Comparison of ENCODE assay signal across 9 cellular contexts in genomic region chr2:20509766-20510490, GRCh38.
A peak's percentile ranks its signal among the peaks of the same experiment; 100 is the strongest.
DNase-seq lines count a peak whose midpoint lies in the region; ATAC-seq and TF ChIP-seq lines count a peak whose summit lies in the region.
"Had no signal": no experiment of that assay in that cellular context is flagged by ENCODE, and none has a peak within 500 bp of the region (broad histone marks: within the 10 kb centered on the region; RNA-seq: fewer than 3 reads in every experiment).

No MANE protein-coding gene starts in this region.

- 65% methylated on average over 15 of the region's 15 CpGs for WGBS in right cardiac atrium

- ATAC-seq in HG02885 (IDR thresholded peaks at IDR 0.05; ENCODE audit: poor library complexity, unreplicated experiment) (peak; percentile 28), Panc1 (peak; percentile 29), right cardiac atrium (peak; percentile 30 to 53), HG02981 (IDR thresholded peaks at IDR 0.05; ENCODE audit: unreplicated experiment) (no peak), left lobe of liver (no peak), HG02678 (IDR thresholded peaks at IDR 0.05; ENCODE audit: unreplicated experiment) (no peak)

- CTCF ChIA-PET in Panc1 (lab: Charles Lee): interaction anchor here (0.6 kb wide), 1 partner anchor 126 kb away, joined by 6 read pairs; no protein-coding TSS in a partner anchor

- H3K4me3 ChIP-seq in Panc1 (ENCODE audit: low read depth in 2 of 2, low read length in 2 of 2) (no peak overlapping the region), right cardiac atrium (ENCODE audit: low read length) (no peak overlapping the region), tibial artery (no peak overlapping the region)

- intact Hi-C loops in Panc1 (cut with micrococcal nuclease; ENCODE audit: unreplicated experiment) (no loop called here), right cardiac atrium (cut with DNase I) (loop anchor here in 1 of 4 donors (10.0 kb wide), 1 partner anchor 115 kb away; no protein-coding TSS in a partner anchor), tibial artery (cut with DNase I; ENCODE audit: low total_unique reads) (no loop called here)

- in situ Hi-C loops in Panc1 (cut with HindIII; ENCODE audit: low pct_unique_long_range_greater_than_20kb, low sequenced_read_pairs): no loop called here

- BruUV-seq in Panc1 (replicated peaks; lab: Mats Ljungman, UMichigan): no TSS peak

- no peaks in the 10 kb centered on the region for H3K9me3 ChIP-seq in Panc1 (ENCODE audit: control insufficient read depth, insufficient read depth, low read depth, low read length)
- no peaks in the 10 kb centered on the region for H3K9me3 ChIP-seq in right cardiac atrium (ENCODE audit: control insufficient read depth, low read length)
- no peaks in the 10 kb centered on the region for H3K9me3 ChIP-seq in tibial artery

- no peaks in the 10 kb centered on the region for H3K4me1 ChIP-seq in Panc1 (ENCODE audit: control insufficient read depth, insufficient read depth, low read length)
- H3K4me1 ChIP-seq in right cardiac atrium (ENCODE audit: control insufficient read depth, insufficient read depth, low read length): no peaks in the 10 kb centered on the region
- peaks cover 0 to 18% (median 1%) of the 10 kb centered on the region in 4 donors for H3K4me1 ChIP-seq in tibial artery

- TF ChIP-seq CTCF in Panc1 (IDR thresholded peaks at IDR 0.05): no peak
- TF ChIP-seq CTCF in tibial artery (IDR thresholded peaks at IDR 0.05): no peak

- peak; percentile 49 for DNase-seq in 8988T
- DNase-seq in Panc1 (ENCODE audit: low read depth, low spot score): no peak
- peak in 1 of 3 donors; percentile 71 for DNase-seq in right cardiac atrium
- no peak for DNase-seq in tibial artery
- DNase-seq in left lobe of liver (ENCODE audit: low spot score): no peak
- DNase-seq: activated naive CD4-positive, alpha-beta T cell treated with anti-CD3 and anti-CD28 coated beads, Interleukin-2, amount 10 ng/mL, durations not matched to agents 7 days and 5 days had no signal

- H3K27me3 ChIP-seq in Panc1 (ENCODE audit: control insufficient read depth, insufficient read depth, low read length) (no peaks in the 10 kb centered on the region), right cardiac atrium (ENCODE audit: control insufficient read depth, insufficient read depth) (no peaks in the 10 kb centered on the region), tibial artery (no peaks in the 10 kb centered on the region)

- H3K27ac ChIP-seq in Panc1 (ENCODE audit: low read length) (no peak overlapping the region), right cardiac atrium (ENCODE audit: low read length) (no peak overlapping the region), tibial artery (no peak overlapping the region)

- POLR2A ChIA-PET in Panc1 (lab: Charles Lee): no interaction called here

- H3K36me3 ChIP-seq in Panc1 (ENCODE audit: control insufficient read depth, insufficient read depth, low read length): no peaks in the 10 kb centered on the region
- H3K36me3 ChIP-seq in tibial artery: no peaks in the 10 kb centered on the region

Comparison
In these comparisons a context has a peak if more than half of its experiments do, and no peak if none do; other contexts are left out.
1. ATAC-seq: peak in HG02885 (single experiment), Panc1 (single experiment) and right cardiac atrium (2 of 2); none in HG02981 (single experiment), left lobe of liver (single experiment) and HG02678 (single experiment).